11 cellular contexts compared by ENCODE assay signal in genomic region chr10:23826399-23826798, GRCh38.
DNase-seq lines count a peak whose midpoint lies in the region; ATAC-seq, FAIRE-seq and TF ChIP-seq lines count a peak whose summit lies in the region.
"Had no signal": no experiment of that assay in that cellular context is flagged by ENCODE, and none has a peak within 500 bp of the region (broad histone marks: within the 10 kb centered on the region; RNA-seq: fewer than 3 reads in every experiment).

No MANE protein-coding gene starts in this region.

- POLR2A ChIA-PET in HepG2 (lab: Yijun Ruan, JAX), result no interaction called here

- in situ Hi-C loops in HepG2 (cut with HindIII; ENCODE audit: extremely low pct_ligation_motif_present, low pct_unique_long_range_greater_than_20kb), result no loop called here

- no peak for TF ChIP-seq EP300 in HepG2 (IDR thresholded peaks at IDR 0.05; ENCODE audit: low read depth in 2 of 2, low read length in 2 of 2)
- TF ChIP-seq EP300 in HepG2 (CRISPR knock-in tag; IDR thresholded peaks at IDR 0.05; ENCODE audit: borderline replicate concordance), result no peak

- WGBS in HepG2 (ENCODE audit: low lambda C conversion rate), result 4% methylated on average over 8 of the region's 9 CpGs

- H4K20me1 ChIP-seq in Karpas-422 (ENCODE audit: insufficient read depth, low read depth, low read length) (no peaks in the 10 kb centered on the region), HepG2 (ENCODE audit: insufficient read depth, low read length) (no peaks in the 10 kb centered on the region)

- H3K9ac ChIP-seq in Karpas-422 (ENCODE audit: low read length), result no peak overlapping the region
- no peak overlapping the region for H3K9ac ChIP-seq in HepG2 (ENCODE audit: insufficient read depth, low read depth, low read length)

- ATAC-seq in HepG2 (peak; percentile 66), GM21447 (IDR thresholded peaks at IDR 0.05; ENCODE audit: unreplicated experiment) (no peak), HG02610 (IDR thresholded peaks at IDR 0.05; ENCODE audit: unreplicated experiment) (no peak), GM18909 (IDR thresholded peaks at IDR 0.05; ENCODE audit: poor library complexity, unreplicated experiment) (no peak)

- no peak for FAIRE-seq in HepG2 (lab: Jason Lieb, UNC)

- H3K4me3 ChIP-seq in Karpas-422 (ENCODE audit: low read length), result no peak overlapping the region
- H3K4me3 ChIP-seq in HepG2 (replicated peaks in 1 of 3; ENCODE audit: insufficient read depth in 1 of 3, low read depth in 2 of 3, low read length in 3 of 3), result no peak overlapping the region
- H3K4me3 ChIP-seq: esophagus squamous epithelium had no signal

- H3K27me3 ChIP-seq in Karpas-422 (ENCODE audit: low read length) (no peaks in the 10 kb centered on the region), HepG2 (ENCODE audit: control insufficient read depth in 1 of 2, insufficient read depth in 2 of 2, low read length in 2 of 2) (no peaks in the 10 kb centered on the region)

- H3K79me2 ChIP-seq in Karpas-422 (ENCODE audit: low read length) (no peaks in the 10 kb centered on the region), HepG2 (ENCODE audit: insufficient read depth, low read length) (no peaks in the 10 kb centered on the region)

- H3K27ac ChIP-seq in Karpas-422 (ENCODE audit: low read length) (no peak overlapping the region), HepG2 (ENCODE audit: extremely low read length, insufficient read depth, low read length) (no peak overlapping the region)
- H3K27ac ChIP-seq: esophagus squamous epithelium had no signal

- peak; percentile 1 for DNase-seq in GDM1 (lab: John Stamatoyannopoulos, UW)
- DNase-seq in Karpas-422, result peak; percentile 41
- DNase-seq in amniotic epithelial cell (ENCODE audit: low read depth), result peak; percentile 4
- DNase-seq in HepG2 (ENCODE audit: low spot score), result peak; percentile 13
- no peak for DNase-seq in DMS114 treated with DMSO at 0.1 percent for 48 hours (lab: John Stamatoyannopoulos, UW; ENCODE audit: unreplicated experiment)
- DNase-seq: esophagus squamous epithelium, GF-D8, T-helper 9 cell had no signal

- no peak overlapping the region for H2AFZ ChIP-seq in Karpas-422 (ENCODE audit: low read length)
- no peak overlapping the region for H2AFZ ChIP-seq in HepG2 (ENCODE audit: low read length)

- H3K36me3 ChIP-seq in Karpas-422 (ENCODE audit: insufficient read depth, low read length) (no peaks in the 10 kb centered on the region), HepG2 (replicated peaks in 1 of 2; ENCODE audit: control insufficient read depth in 1 of 2, insufficient read depth in 2 of 2, low read length in 2 of 2) (no peaks in the 10 kb centered on the region)
- H3K36me3 ChIP-seq: esophagus squamous epithelium had no signal

- TF ChIP-seq CTCF in HepG2 (CRISPR knock-in tag; IDR thresholded peaks at IDR 0.05), result no peak

- H3K9me3 ChIP-seq in Karpas-422 (ENCODE audit: low read length) (peaks cover 46% of the 10 kb centered on the region), HepG2 (ENCODE audit: low read length) (no peaks in the 10 kb centered on the region)
- H3K9me3 ChIP-seq: esophagus squamous epithelium had no signal

- BruUV-seq in HepG2 (replicated peaks; lab: Mats Ljungman, UMichigan), result no TSS peak

- H3K4me1 ChIP-seq in Karpas-422 (ENCODE audit: low read length) (no peaks in the 10 kb centered on the region), HepG2 (ENCODE audit: insufficient read depth, low read length) (no peaks in the 10 kb centered on the region)
- H3K4me1 ChIP-seq: esophagus squamous epithelium had no signal

- no peak for TF ChIP-seq RAD21 in HepG2 (CRISPR knock-in tag; IDR thresholded peaks at IDR 0.05)

- TF ChIP-seq POLR2A in HepG2 (IDR thresholded peaks at IDR 0.05; ENCODE audit: insufficient read depth in 1 of 2, low read depth in 2 of 2, low read length in 2 of 2), result no peak

- intact Hi-C loops in HepG2 (cut with micrococcal nuclease; ENCODE audit: unreplicated experiment), result no loop called here

- no peaks in the 10 kb centered on the region for H3K9me2 ChIP-seq in Karpas-422 (replicated peaks; ENCODE audit: insufficient read depth, low read length)

- CTCF ChIA-PET in HepG2 (lab: Yijun Ruan, JAX; ENCODE audit: low intra/inter-chr PET ratio, low total read pairs), result no interaction called here

- H3K4me2 ChIP-seq in Karpas-422 (ENCODE audit: low read depth, low read length, poor library complexity, severe bottlenecking), result no peak overlapping the region
- H3K4me2 ChIP-seq in HepG2 (ENCODE audit: low read depth, low read length), result no peak overlapping the region

TF ChIP-seq in HepG2, 621 proteins besides CTCF, POLR2A, EP300 and RAD21 (continues in another document):
- TF ChIP-seq ZNF570 (CRISPR knock-in tag; IDR thresholded peaks at IDR 0.05; ENCODE audit: borderline replicate concordance), result no peak
- TF ChIP-seq ZNF441 (CRISPR knock-in tag; IDR thresholded peaks at IDR 0.05; ENCODE audit: borderline replicate concordance), result 0 out of 2 replicates have a peak, but pooled peaks have one; percentile 30
- no peak for TF ChIP-seq HMGA1 (CRISPR knock-in tag; conservative IDR thresholded peaks at IDR 0.05)
- TF ChIP-seq, protein P1, sequence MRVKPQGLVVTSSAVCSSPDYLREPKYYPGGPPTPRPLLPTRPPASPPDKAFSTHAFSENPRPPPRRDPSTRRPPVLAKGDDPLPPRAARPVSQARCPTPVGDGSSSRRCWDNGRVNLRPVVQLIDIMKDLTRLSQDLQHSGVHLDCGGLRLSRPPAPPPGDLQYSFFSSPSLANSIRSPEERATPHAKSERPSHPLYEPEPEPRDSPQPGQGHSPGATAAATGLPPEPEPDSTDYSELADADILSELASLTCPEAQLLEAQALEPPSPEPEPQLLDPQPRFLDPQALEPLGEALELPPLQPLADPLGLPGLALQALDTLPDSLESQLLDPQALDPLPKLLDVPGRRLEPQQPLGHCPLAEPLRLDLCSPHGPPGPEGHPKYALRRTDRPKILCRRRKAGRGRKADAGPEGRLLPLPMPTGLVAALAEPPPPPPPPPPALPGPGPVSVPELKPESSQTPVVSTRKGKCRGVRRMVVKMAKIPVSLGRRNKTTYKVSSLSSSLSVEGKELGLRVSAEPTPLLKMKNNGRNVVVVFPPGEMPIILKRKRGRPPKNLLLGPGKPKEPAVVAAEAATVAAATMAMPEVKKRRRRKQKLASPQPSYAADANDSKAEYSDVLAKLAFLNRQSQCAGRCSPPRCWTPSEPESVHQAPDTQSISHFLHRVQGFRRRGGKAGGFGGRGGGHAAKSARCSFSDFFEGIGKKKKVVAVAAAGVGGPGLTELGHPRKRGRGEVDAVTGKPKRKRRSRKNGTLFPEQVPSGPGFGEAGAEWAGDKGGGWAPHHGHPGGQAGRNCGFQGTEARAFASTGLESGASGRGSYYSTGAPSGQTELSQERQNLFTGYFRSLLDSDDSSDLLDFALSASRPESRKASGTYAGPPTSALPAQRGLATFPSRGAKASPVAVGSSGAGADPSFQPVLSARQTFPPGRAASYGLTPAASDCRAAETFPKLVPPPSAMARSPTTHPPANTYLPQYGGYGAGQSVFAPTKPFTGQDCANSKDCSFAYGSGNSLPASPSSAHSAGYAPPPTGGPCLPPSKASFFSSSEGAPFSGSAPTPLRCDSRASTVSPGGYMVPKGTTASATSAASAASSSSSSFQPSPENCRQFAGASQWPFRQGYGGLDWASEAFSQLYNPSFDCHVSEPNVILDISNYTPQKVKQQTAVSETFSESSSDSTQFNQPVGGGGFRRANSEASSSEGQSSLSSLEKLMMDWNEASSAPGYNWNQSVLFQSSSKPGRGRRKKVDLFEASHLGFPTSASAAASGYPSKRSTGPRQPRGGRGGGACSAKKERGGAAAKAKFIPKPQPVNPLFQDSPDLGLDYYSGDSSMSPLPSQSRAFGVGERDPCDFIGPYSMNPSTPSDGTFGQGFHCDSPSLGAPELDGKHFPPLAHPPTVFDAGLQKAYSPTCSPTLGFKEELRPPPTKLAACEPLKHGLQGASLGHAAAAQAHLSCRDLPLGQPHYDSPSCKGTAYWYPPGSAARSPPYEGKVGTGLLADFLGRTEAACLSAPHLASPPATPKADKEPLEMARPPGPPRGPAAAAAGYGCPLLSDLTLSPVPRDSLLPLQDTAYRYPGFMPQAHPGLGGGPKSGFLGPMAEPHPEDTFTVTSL (CRISPR knock-in tag; IDR thresholded peaks at IDR 0.05; ENCODE audit: borderline replicate concordance), result no peak
- TF ChIP-seq SALL2 (CRISPR knock-in tag; IDR thresholded peaks at IDR 0.05), result no peak
- no peak for TF ChIP-seq PRDM15 (CRISPR knock-in tag; IDR thresholded peaks at IDR 0.05)
- 0 out of 2 replicates have a peak, but pooled peaks have one; percentile 36 for TF ChIP-seq BORCS8-MEF2B (CRISPR knock-in tag; IDR thresholded peaks at IDR 0.05)
- TF ChIP-seq MIER2 (CRISPR knock-in tag; IDR thresholded peaks at IDR 0.05), result peak; percentile 97
- no peak for TF ChIP-seq NCOA1 (CRISPR knock-in tag; IDR thresholded peaks at IDR 0.05)
- TF ChIP-seq TCF12 (IDR thresholded peaks at IDR 0.05), result no peak
- TF ChIP-seq TCF12 (CRISPR knock-in tag; IDR thresholded peaks at IDR 0.05), result no peak
- TF ChIP-seq ZNF660 (CRISPR knock-in tag; IDR thresholded peaks at IDR 0.05; ENCODE audit: borderline replicate concordance, low read depth), result no peak
- TF ChIP-seq RFX3 (CRISPR knock-in tag; IDR thresholded peaks at IDR 0.05), result no peak
- TF ChIP-seq ZBTB7B (CRISPR knock-in tag; IDR thresholded peaks at IDR 0.05), result no peak
